Comparison of ENCODE assay signal across 1 cellular context in the genomic region with DNA sequence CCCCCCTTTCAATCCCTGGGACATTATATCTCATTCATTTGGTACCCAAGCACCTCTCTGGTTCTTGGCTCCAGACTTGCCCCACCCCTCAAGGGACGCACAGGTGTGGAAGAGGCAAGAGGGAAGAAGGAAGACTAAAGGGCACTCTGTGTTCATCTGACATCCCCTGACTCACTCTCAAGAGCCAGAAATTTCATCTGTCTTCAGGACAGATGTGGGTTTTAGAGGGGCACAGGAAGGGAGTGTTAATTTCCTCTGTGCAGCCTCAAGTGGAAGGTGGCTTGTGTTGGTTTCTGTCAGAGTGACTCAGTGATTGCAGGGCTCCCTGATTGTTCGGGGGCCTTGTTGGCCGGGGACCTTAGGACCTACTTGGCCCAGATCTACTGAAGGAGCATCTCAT.
TF ChIP-seq lines count a peak whose summit lies in the region.

No MANE protein-coding gene starts in this region.

TF ChIP-seq in SK-N-SH, 30 proteins besides CTCF, POLR2A, EP300 and RAD21 (continued from another document):
- TF ChIP-seq, protein P1, sequence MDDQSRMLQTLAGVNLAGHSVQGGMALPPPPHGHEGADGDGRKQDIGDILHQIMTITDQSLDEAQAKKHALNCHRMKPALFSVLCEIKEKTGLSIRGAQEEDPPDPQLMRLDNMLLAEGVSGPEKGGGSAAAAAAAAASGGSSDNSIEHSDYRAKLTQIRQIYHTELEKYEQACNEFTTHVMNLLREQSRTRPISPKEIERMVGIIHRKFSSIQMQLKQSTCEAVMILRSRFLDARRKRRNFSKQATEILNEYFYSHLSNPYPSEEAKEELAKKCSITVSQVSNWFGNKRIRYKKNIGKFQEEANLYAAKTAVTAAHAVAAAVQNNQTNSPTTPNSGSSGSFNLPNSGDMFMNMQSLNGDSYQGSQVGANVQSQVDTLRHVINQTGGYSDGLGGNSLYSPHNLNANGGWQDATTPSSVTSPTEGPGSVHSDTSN (IDR thresholded peaks at IDR 0.05), result no peak
TF ChIP-seq in SK-N-SH: peak in this region for 0.
